Comparison of ENCODE assay signal across 27 cellular contexts in genomic region chr1:89743788-89744187, GRCh38.
"Had no signal": no experiment of that assay in that cellular context is flagged by ENCODE, and none has a peak within 500 bp of the region (broad histone marks: within the 10 kb centered on the region; RNA-seq: fewer than 3 reads in every experiment).

No MANE protein-coding gene starts in this region.

- H3K36me3 ChIP-seq: SJSA1 had no signal

- DNase-seq: activated B cell treated with CpG ODN at 0.5 μM for 24 hours; activated CD4-positive, alpha-beta T cell treated with anti-CD3 and anti-CD28 coated beads for 1 hour; activated CD4-positive, alpha-beta T cell treated with anti-CD3 and anti-CD28 coated beads, Interleukin-2, amount 10 ng/mL, durations not matched to agents 24 days and 14 days; activated CD4-positive, alpha-beta T cell treated with anti-CD3 and anti-CD28 coated beads, Interleukin-2, amount 50 U/mL, for 48 hours; activated CD8-positive, alpha-beta memory T cell treated with anti-CD3 and anti-CD28 coated beads, Interleukin-2, amount 10 ng/mL, durations not matched to agents 7 days and 5 days; activated gamma-delta T cell; activated naive CD4-positive, alpha-beta T cell treated with anti-CD3 and anti-CD28 coated beads for 36 hours; activated T-cell treated with anti-CD3 and anti-CD28 coated beads, Interleukin-2, amount 50 U/mL, for 48 hours; anterior cingulate cortex; cerebellar nuclear complex; Kasumi-1; KBM-7; NCI-H1048; NCI-H146; NCI-H187 treated with DMSO at 0.1 percent for 48 hours; NCI-H2171; NCI-H2227 treated with DMSO at 0.1 percent for 48 hours; NCI-H510A; NCI-H526 treated with DMSO at 0.1 percent for 48 hours; NCI-H82; PC-3; SHP77; T-helper 17 cell; T1000 had no signal

- H3K27me3 Mint-ChIP-seq: activated B cell treated with CpG ODN at 0.5 μM for 24 hours; activated CD4-positive, alpha-beta T cell treated with anti-CD3 and anti-CD28 coated beads, Interleukin-2, amount 10 ng/mL, durations not matched to agents 24 days and 14 days; activated CD8-positive, alpha-beta memory T cell treated with anti-CD3 and anti-CD28 coated beads, Interleukin-2, amount 10 ng/mL, durations not matched to agents 7 days and 5 days; activated naive CD8-positive, alpha-beta T cell; activated T-helper 17 cell treated with anti-CD3 and anti-CD28 coated beads, Interleukin-2, amount 50 U/mL, for 72 hours; T-helper 17 cell had no signal

- H3K27ac Mint-ChIP-seq: activated B cell treated with CpG ODN at 0.5 μM for 24 hours; activated CD4-positive, alpha-beta T cell treated with anti-CD3 and anti-CD28 coated beads, Interleukin-2, amount 10 ng/mL, durations not matched to agents 24 days and 14 days; activated CD8-positive, alpha-beta memory T cell treated with anti-CD3 and anti-CD28 coated beads, Interleukin-2, amount 10 ng/mL, durations not matched to agents 7 days and 5 days; activated naive CD4-positive, alpha-beta T cell treated with anti-CD3 and anti-CD28 coated beads for 36 hours; activated naive CD8-positive, alpha-beta T cell; activated T-helper 17 cell treated with anti-CD3 and anti-CD28 coated beads, Interleukin-2, amount 50 U/mL, for 72 hours; T-helper 17 cell had no signal

- H3K9me3 Mint-ChIP-seq: activated B cell treated with CpG ODN at 0.5 μM for 24 hours; activated naive CD4-positive, alpha-beta T cell treated with anti-CD3 and anti-CD28 coated beads for 36 hours had no signal

- H3K27ac ChIP-seq: SJSA1 had no signal

- H3K4me3 ChIP-seq: SJSA1 had no signal

- H3K4me3 Mint-ChIP-seq: activated B cell treated with CpG ODN at 0.5 μM for 24 hours; activated CD4-positive, alpha-beta T cell treated with anti-CD3 and anti-CD28 coated beads, Interleukin-2, amount 10 ng/mL, durations not matched to agents 24 days and 14 days; activated CD8-positive, alpha-beta memory T cell treated with anti-CD3 and anti-CD28 coated beads, Interleukin-2, amount 10 ng/mL, durations not matched to agents 7 days and 5 days; activated naive CD4-positive, alpha-beta T cell treated with anti-CD3 and anti-CD28 coated beads for 36 hours; activated naive CD8-positive, alpha-beta T cell; activated T-helper 17 cell treated with anti-CD3 and anti-CD28 coated beads, Interleukin-2, amount 50 U/mL, for 72 hours; T-helper 17 cell had no signal

- H3K27me3 ChIP-seq: SJSA1 had no signal

- H3K9me3 ChIP-seq: SJSA1 had no signal
